13 cellular contexts compared by ENCODE assay signal in genomic region chr13:93080587-93080986, GRCh38.
DNase-seq lines count a peak whose midpoint lies in the region; ATAC-seq, FAIRE-seq and TF ChIP-seq lines count a peak whose summit lies in the region.
"Had no signal": no experiment of that assay in that cellular context is flagged by ENCODE, and none has a peak within 500 bp of the region (broad histone marks: within the 10 kb centered on the region; RNA-seq: fewer than 3 reads in every experiment).

No MANE protein-coding gene starts in this region.

- H2AFZ ChIP-seq in DND-41 (ENCODE audit: low read depth, low read length) (no peak overlapping the region), fibroblast of lung (ENCODE audit: low read length) (no peak overlapping the region)

- intact Hi-C loops in sciatic nerve (cut with DNase I): no loop called here

- H4K20me1 ChIP-seq in DND-41 (ENCODE audit: insufficient read depth, low read length) (no peaks in the 10 kb centered on the region), fibroblast of lung (ENCODE audit: control insufficient read depth, extremely low read depth, insufficient read depth, low read length) (no peaks in the 10 kb centered on the region)

- ATAC-seq in DND-41 (ENCODE audit: insufficient read depth, low read depth): peak; percentile 75
- no peak for ATAC-seq in HG02678 (IDR thresholded peaks at IDR 0.05; ENCODE audit: unreplicated experiment)
- no peak for ATAC-seq in GM21360 (IDR thresholded peaks at IDR 0.05; ENCODE audit: unreplicated experiment)
- ATAC-seq in sciatic nerve: no peak
- ATAC-seq: activated naive CD8-positive, alpha-beta T cell treated with anti-CD3 and anti-CD28 coated beads, Interleukin-2, amount 50 U/mL, for 24 hours; heart left ventricle had no signal

- H3K9me3 ChIP-seq in DND-41 (ENCODE audit: insufficient read depth, low read length, severe bottlenecking) (no peaks in the 10 kb centered on the region), fibroblast of lung (ENCODE audit: control insufficient read depth, insufficient read depth, low read depth, low read length) (no peaks in the 10 kb centered on the region), WERI-Rb-1 (ENCODE audit: severe bottlenecking) (no peaks in the 10 kb centered on the region)

- H3K27ac ChIP-seq in DND-41 (ENCODE audit: low read length): no peak overlapping the region
- H3K27ac ChIP-seq in fibroblast of lung (ENCODE audit: insufficient read depth, low read length): no peak overlapping the region
- H3K27ac ChIP-seq in WERI-Rb-1: no peak overlapping the region
- H3K27ac ChIP-seq: heart left ventricle had no signal

- no peak overlapping the region for H3K9ac ChIP-seq in DND-41 (ENCODE audit: low read depth, low read length)
- H3K9ac ChIP-seq in fibroblast of lung (ENCODE audit: insufficient read depth, low read length): no peak overlapping the region

- H3K36me3 ChIP-seq in DND-41 (ENCODE audit: insufficient read depth, low read length) (no peaks in the 10 kb centered on the region), fibroblast of lung (ENCODE audit: control insufficient read depth, insufficient read depth, low read length) (no peaks in the 10 kb centered on the region), WERI-Rb-1 (no peaks in the 10 kb centered on the region)
- H3K36me3 ChIP-seq: heart left ventricle had no signal

- no peak for TF ChIP-seq CTCF in DND-41 (IDR thresholded peaks at IDR 0.05; ENCODE audit: borderline replicate concordance, extremely low read depth, low read length, poor library complexity, severe bottlenecking)
- TF ChIP-seq CTCF in fibroblast of lung (conservative IDR thresholded peaks at IDR 0.05 in 1 of 2, IDR thresholded peaks at IDR 0.05 in 1 of 2; ENCODE audit: low read depth in 1 of 2, low read length in 2 of 2): no peak
- no peak for TF ChIP-seq CTCF in WERI-Rb-1 (IDR thresholded peaks at IDR 0.05; ENCODE audit: low read depth, low read length)

- DNase-seq in DND-41: peak; percentile 4
- peak; percentile 39 for DNase-seq in LHCN-M2 (ENCODE audit: low read depth)
- peak; percentile 13 for DNase-seq in RCC 7860 (ENCODE audit: low spot score)
- DNase-seq in fibroblast of lung (ENCODE audit: low read depth in 2 of 2): peak; percentile 9 to 91
- no peak for DNase-seq in WERI-Rb-1
- no peak for DNase-seq in sciatic nerve (ENCODE audit: low spot score)
- DNase-seq: activated naive CD8-positive, alpha-beta T cell treated with anti-CD3 and anti-CD28 coated beads, Interleukin-2, amount 50 U/mL, for 24 hours; CD4-positive, CD25-positive, alpha-beta regulatory T cell; heart left ventricle; NCI-H1694 treated with DMSO at 0.1 percent for 48 hours; nephron progenitor cell had no signal

- FAIRE-seq in RCC 7860 (lab: Jason Lieb, UNC): peak; percentile 51

- H3K27me3 ChIP-seq in DND-41 (ENCODE audit: insufficient read depth, low read length, poor library complexity) (no peaks in the 10 kb centered on the region), fibroblast of lung (ENCODE audit: control insufficient read depth, insufficient read depth, low read length) (no peaks in the 10 kb centered on the region), WERI-Rb-1 (ENCODE audit: insufficient read depth, low read depth, severe bottlenecking) (no peaks in the 10 kb centered on the region)
- H3K27me3 ChIP-seq: heart left ventricle had no signal

- no peaks in the 10 kb centered on the region for H3K79me2 ChIP-seq in DND-41 (ENCODE audit: insufficient read depth, low read length)
- no peaks in the 10 kb centered on the region for H3K79me2 ChIP-seq in fibroblast of lung (ENCODE audit: control insufficient read depth, insufficient read depth, low read length)

- no peaks in the 10 kb centered on the region for H3K4me1 ChIP-seq in DND-41 (ENCODE audit: insufficient read depth, low read length)
- H3K4me1 ChIP-seq in fibroblast of lung (ENCODE audit: control insufficient read depth, extremely low read depth, insufficient read depth, low read length): no peaks in the 10 kb centered on the region
- H3K4me1 ChIP-seq: heart left ventricle had no signal

- H3K4me2 ChIP-seq in DND-41 (ENCODE audit: insufficient read depth, low read length): no peak overlapping the region
- no peak overlapping the region for H3K4me2 ChIP-seq in fibroblast of lung (ENCODE audit: extremely low read depth, insufficient read depth, low read length)

- H3K4me3 ChIP-seq in DND-41 (ENCODE audit: low read depth in 1 of 2, low read length in 2 of 2) (no peak overlapping the region), fibroblast of lung (replicated peaks in 1 of 4; ENCODE audit: control extremely low read depth in 1 of 4, insufficient read depth in 1 of 4, low read depth in 3 of 4, low read length in 4 of 4) (no peak overlapping the region), WERI-Rb-1 (ENCODE audit: low read depth, low read length) (no peak overlapping the region)
- H3K4me3 ChIP-seq: heart left ventricle had no signal

Comparison
In these comparisons a context has a peak if more than half of its experiments do, and no peak if none do; other contexts are left out.
1. DNase-seq: peak in DND-41 (single experiment), LHCN-M2 (single experiment), RCC 7860 (single experiment) and fibroblast of lung (2 of 2); none in WERI-Rb-1 (single experiment) and sciatic nerve (single experiment).